In the genomic region with DNA sequence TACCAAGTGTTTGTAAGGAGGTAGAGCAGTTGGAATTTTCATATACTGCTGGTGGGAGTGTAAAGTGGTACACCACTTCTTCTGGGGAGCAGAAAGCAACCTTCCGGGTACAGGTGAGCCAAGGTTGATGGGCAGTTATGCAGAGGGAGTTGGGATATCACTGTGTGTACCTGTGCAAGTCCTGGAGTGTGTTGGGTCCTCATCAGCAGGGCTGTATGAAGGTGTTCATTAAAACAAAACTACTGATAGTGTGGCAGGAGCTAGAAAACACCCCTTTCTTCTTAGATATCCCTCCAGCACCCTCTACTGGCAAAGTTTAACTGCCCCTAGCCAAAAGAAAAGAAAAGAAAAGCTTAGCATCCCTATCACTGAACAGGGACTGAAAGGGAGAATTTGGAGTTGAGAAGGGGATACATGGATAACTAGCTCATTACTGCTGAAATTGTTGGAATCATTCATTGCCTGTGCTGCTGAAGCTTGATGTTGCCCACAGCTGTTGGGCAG, we compare ENCODE assay signal across 1 cellular context.
TF ChIP-seq lines count a peak whose summit lies in the region.

No MANE protein-coding gene starts in this region.

TF ChIP-seq in K562, 482 proteins besides CTCF, POLR2A, EP300 and RAD21 (continues in another document):
- TF ChIP-seq, protein P1, sequence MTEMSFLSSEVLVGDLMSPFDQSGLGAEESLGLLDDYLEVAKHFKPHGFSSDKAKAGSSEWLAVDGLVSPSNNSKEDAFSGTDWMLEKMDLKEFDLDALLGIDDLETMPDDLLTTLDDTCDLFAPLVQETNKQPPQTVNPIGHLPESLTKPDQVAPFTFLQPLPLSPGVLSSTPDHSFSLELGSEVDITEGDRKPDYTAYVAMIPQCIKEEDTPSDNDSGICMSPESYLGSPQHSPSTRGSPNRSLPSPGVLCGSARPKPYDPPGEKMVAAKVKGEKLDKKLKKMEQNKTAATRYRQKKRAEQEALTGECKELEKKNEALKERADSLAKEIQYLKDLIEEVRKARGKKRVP (CRISPR knock-in tag; IDR thresholded peaks at IDR 0.05) = no peak
- TF ChIP-seq ZNF707 (CRISPR knock-in tag; conservative IDR thresholded peaks at IDR 0.05) (no peak), HSF4 (CRISPR knock-in tag; IDR thresholded peaks at IDR 0.05; ENCODE audit: borderline replicate concordance) (no peak), NR4A1 (CRISPR knock-in tag; IDR thresholded peaks at IDR 0.05) (no peak), NR4A1 (tag; IDR thresholded peaks at IDR 0.05) (no peak), CCAR2 (IDR thresholded peaks at IDR 0.05; ENCODE audit: low read depth, low read length) (no peak), PRDM10 (IDR thresholded peaks at IDR 0.05; ENCODE audit: partially characterized antibody) (peak; percentile 80), NFE2 (IDR thresholded peaks at IDR 0.05; ENCODE audit: low read depth) (peak; percentile 45; the same call in 1 of the 2 replicates), RCOR1 (IDR thresholded peaks at IDR 0.05; ENCODE audit: borderline replicate concordance in 1 of 2, low read depth in 2 of 2, low read length in 2 of 2) (0 out of 4 replicates have a peak, but pooled peaks of 1 of the 2 experiments have one; percentile 23), CEBPZ (IDR thresholded peaks at IDR 0.05; ENCODE audit: borderline replicate concordance, low read depth, low read length) (no peak), ETV1 (tag; conservative IDR thresholded peaks at IDR 0.05; ENCODE audit: low read depth) (no peak), ZNF146 (CRISPR knock-in tag; IDR thresholded peaks at IDR 0.05; ENCODE audit: unreplicated experiment) (no peak), MAFG (tag; conservative IDR thresholded peaks at IDR 0.05) (peak; percentile 62; the same call in 1 of the 2 replicates), SMC3 (conservative IDR thresholded peaks at IDR 0.05; ENCODE audit: insufficient read depth, low read depth, low read length) (peak; percentile 36; the same call in 1 of the 2 replicates), CTBP1 (IDR thresholded peaks at IDR 0.05; ENCODE audit: borderline replicate concordance) (peak; percentile 46; the same call in 1 of the 2 replicates), ZNF224 (CRISPR knock-in tag; IDR thresholded peaks at IDR 0.05) (no peak), E2F5 (CRISPR knock-in tag; IDR thresholded peaks at IDR 0.05) (no peak), BRD4 (IDR thresholded peaks at IDR 0.05) (no peak), PPARD (CRISPR knock-in tag; IDR thresholded peaks at IDR 0.05) (no peak), HNRNPL (IDR thresholded peaks at IDR 0.05; ENCODE audit: low read depth, low read length) (no peak), FOXP1 (CRISPR knock-in tag; IDR thresholded peaks at IDR 0.05) (no peak), PHB2 (IDR thresholded peaks at IDR 0.05; ENCODE audit: low read depth) (no peak), HNRNPUL1 (IDR thresholded peaks at IDR 0.05; ENCODE audit: low read length) (no peak), NFXL1 (CRISPR knock-in tag; IDR thresholded peaks at IDR 0.05) (no peak), ARNT (IDR thresholded peaks at IDR 0.05) (0 out of 4 replicates have a peak, but pooled peaks of 1 of the 2 experiments have one; percentile 43), DACH1 (IDR thresholded peaks at IDR 0.05; ENCODE audit: partially characterized antibody) (no peak)
- TF ChIP-seq, protein P2, sequence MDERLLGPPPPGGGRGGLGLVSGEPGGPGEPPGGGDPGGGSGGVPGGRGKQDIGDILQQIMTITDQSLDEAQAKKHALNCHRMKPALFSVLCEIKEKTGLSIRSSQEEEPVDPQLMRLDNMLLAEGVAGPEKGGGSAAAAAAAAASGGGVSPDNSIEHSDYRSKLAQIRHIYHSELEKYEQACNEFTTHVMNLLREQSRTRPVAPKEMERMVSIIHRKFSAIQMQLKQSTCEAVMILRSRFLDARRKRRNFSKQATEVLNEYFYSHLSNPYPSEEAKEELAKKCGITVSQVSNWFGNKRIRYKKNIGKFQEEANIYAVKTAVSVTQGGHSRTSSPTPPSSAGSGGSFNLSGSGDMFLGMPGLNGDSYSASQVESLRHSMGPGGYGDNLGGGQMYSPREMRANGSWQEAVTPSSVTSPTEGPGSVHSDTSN (CRISPR knock-in tag; IDR thresholded peaks at IDR 0.05; ENCODE audit: low read depth) = no peak
- TF ChIP-seq, protein P2 (tag; conservative IDR thresholded peaks at IDR 0.05; ENCODE audit: low read depth) = no peak
- TF ChIP-seq, protein P3, sequence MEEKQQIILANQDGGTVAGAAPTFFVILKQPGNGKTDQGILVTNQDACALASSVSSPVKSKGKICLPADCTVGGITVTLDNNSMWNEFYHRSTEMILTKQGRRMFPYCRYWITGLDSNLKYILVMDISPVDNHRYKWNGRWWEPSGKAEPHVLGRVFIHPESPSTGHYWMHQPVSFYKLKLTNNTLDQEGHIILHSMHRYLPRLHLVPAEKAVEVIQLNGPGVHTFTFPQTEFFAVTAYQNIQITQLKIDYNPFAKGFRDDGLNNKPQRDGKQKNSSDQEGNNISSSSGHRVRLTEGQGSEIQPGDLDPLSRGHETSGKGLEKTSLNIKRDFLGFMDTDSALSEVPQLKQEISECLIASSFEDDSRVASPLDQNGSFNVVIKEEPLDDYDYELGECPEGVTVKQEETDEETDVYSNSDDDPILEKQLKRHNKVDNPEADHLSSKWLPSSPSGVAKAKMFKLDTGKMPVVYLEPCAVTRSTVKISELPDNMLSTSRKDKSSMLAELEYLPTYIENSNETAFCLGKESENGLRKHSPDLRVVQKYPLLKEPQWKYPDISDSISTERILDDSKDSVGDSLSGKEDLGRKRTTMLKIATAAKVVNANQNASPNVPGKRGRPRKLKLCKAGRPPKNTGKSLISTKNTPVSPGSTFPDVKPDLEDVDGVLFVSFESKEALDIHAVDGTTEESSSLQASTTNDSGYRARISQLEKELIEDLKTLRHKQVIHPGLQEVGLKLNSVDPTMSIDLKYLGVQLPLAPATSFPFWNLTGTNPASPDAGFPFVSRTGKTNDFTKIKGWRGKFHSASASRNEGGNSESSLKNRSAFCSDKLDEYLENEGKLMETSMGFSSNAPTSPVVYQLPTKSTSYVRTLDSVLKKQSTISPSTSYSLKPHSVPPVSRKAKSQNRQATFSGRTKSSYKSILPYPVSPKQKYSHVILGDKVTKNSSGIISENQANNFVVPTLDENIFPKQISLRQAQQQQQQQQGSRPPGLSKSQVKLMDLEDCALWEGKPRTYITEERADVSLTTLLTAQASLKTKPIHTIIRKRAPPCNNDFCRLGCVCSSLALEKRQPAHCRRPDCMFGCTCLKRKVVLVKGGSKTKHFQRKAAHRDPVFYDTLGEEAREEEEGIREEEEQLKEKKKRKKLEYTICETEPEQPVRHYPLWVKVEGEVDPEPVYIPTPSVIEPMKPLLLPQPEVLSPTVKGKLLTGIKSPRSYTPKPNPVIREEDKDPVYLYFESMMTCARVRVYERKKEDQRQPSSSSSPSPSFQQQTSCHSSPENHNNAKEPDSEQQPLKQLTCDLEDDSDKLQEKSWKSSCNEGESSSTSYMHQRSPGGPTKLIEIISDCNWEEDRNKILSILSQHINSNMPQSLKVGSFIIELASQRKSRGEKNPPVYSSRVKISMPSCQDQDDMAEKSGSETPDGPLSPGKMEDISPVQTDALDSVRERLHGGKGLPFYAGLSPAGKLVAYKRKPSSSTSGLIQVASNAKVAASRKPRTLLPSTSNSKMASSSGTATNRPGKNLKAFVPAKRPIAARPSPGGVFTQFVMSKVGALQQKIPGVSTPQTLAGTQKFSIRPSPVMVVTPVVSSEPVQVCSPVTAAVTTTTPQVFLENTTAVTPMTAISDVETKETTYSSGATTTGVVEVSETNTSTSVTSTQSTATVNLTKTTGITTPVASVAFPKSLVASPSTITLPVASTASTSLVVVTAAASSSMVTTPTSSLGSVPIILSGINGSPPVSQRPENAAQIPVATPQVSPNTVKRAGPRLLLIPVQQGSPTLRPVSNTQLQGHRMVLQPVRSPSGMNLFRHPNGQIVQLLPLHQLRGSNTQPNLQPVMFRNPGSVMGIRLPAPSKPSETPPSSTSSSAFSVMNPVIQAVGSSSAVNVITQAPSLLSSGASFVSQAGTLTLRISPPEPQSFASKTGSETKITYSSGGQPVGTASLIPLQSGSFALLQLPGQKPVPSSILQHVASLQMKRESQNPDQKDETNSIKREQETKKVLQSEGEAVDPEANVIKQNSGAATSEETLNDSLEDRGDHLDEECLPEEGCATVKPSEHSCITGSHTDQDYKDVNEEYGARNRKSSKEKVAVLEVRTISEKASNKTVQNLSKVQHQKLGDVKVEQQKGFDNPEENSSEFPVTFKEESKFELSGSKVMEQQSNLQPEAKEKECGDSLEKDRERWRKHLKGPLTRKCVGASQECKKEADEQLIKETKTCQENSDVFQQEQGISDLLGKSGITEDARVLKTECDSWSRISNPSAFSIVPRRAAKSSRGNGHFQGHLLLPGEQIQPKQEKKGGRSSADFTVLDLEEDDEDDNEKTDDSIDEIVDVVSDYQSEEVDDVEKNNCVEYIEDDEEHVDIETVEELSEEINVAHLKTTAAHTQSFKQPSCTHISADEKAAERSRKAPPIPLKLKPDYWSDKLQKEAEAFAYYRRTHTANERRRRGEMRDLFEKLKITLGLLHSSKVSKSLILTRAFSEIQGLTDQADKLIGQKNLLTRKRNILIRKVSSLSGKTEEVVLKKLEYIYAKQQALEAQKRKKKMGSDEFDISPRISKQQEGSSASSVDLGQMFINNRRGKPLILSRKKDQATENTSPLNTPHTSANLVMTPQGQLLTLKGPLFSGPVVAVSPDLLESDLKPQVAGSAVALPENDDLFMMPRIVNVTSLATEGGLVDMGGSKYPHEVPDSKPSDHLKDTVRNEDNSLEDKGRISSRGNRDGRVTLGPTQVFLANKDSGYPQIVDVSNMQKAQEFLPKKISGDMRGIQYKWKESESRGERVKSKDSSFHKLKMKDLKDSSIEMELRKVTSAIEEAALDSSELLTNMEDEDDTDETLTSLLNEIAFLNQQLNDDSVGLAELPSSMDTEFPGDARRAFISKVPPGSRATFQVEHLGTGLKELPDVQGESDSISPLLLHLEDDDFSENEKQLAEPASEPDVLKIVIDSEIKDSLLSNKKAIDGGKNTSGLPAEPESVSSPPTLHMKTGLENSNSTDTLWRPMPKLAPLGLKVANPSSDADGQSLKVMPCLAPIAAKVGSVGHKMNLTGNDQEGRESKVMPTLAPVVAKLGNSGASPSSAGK (IDR thresholded peaks at IDR 0.05) = no peak
